Comparison of ENCODE assay signal across 8 cellular contexts in the genomic region with DNA sequence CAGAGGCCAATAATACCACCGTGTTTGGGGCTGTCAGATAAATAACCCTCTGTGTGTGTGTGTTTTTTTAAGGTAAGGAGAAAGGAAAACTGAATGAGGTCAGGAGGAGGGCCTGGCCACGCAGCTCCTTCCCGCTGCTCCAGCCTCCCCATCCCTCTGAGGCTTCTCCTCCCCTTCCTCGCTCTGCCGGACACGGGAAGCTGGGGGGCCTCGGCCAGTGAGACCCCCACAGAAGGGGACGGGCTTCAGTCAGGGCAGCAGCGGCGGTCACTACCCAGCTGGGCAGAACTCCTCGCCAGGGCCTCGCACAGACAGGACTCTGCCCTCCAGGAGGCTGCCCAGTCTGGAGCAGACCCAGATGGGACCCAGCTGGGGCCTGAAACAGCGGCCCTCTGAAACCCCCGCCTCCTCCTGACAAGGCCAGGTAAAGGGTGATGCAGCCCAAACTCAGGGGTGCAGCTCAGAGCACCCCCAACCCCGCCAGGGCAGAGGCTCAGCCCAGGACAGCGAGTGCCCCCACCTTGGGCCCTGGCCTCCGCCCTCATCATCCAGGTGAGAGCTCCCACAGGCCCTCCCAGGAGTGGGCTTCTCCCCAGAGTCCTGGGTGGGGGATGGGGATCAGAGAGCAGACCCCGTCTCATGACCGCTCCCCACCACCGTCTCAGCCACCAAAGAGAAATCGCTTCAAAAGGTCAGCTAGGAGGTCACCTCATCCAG. TPM values are rescaled to one million over a fixed set of nuclear protein-coding genes. Genes with fewer than 3 reads are reported as not detected.
DNase-seq lines count a peak whose midpoint lies in the region; ATAC-seq and TF ChIP-seq lines count a peak whose summit lies in the region.

No MANE protein-coding gene starts in this region.

- H3K27ac Mint-ChIP-seq in activated naive CD8-positive, alpha-beta T cell treated with anti-CD3 and anti-CD28 coated beads, Interleukin-2, amount 10 ng/mL, durations not matched to agents 7 days and 5 days, result no peak overlapping the region
- H3K27ac Mint-ChIP-seq in immature natural killer cell, result no peak overlapping the region
- no peak overlapping the region for H3K27ac Mint-ChIP-seq in stimulated activated effector memory CD8-positive, alpha-beta T cell treated with anti-CD3 and anti-CD28 coated beads, Interleukin-12 subunit alpha, Interleukin-12 subunit beta, amount 100 ng/mL, for 72 hours

- no peak for DNase-seq in HFF-Myc (ENCODE audit: extremely low read depth, low read depth)
- DNase-seq in activated naive CD8-positive, alpha-beta T cell treated with anti-CD3 and anti-CD28 coated beads, Interleukin-2, amount 10 ng/mL, durations not matched to agents 7 days and 5 days, result peak; percentile 44
- no peak for DNase-seq in immature natural killer cell
- DNase-seq in stimulated activated effector memory CD8-positive, alpha-beta T cell treated with anti-CD3 and anti-CD28 coated beads, Interleukin-12 subunit alpha, Interleukin-12 subunit beta, amount 100 ng/mL, for 72 hours (ENCODE audit: low spot score in 2 of 2), result no peak
- DNase-seq in medulla oblongata (ENCODE audit: extremely low spot score), result no peak
- no peak for DNase-seq in NCI-H2227 (lab: John Stamatoyannopoulos, UW; ENCODE audit: unreplicated experiment)
- DNase-seq in GM10248 (ENCODE audit: extremely low spot score), result no peak

- H3K4me3 ChIP-seq in HFF-Myc (replicated peaks; ENCODE audit: low read depth, low read length), result no peak overlapping the region

- H3K9me3 Mint-ChIP-seq in activated naive CD8-positive, alpha-beta T cell treated with anti-CD3 and anti-CD28 coated beads, Interleukin-2, amount 10 ng/mL, durations not matched to agents 7 days and 5 days, result peaks cover 3% of the 10 kb centered on the region
- H3K9me3 Mint-ChIP-seq in immature natural killer cell, result no peaks in the 10 kb centered on the region
- no peaks in the 10 kb centered on the region for H3K9me3 Mint-ChIP-seq in stimulated activated effector memory CD8-positive, alpha-beta T cell treated with anti-CD3 and anti-CD28 coated beads, Interleukin-12 subunit alpha, Interleukin-12 subunit beta, amount 100 ng/mL, for 72 hours

- H3K27me3 Mint-ChIP-seq in activated naive CD8-positive, alpha-beta T cell treated with anti-CD3 and anti-CD28 coated beads, Interleukin-2, amount 10 ng/mL, durations not matched to agents 7 days and 5 days, result peaks cover 23% of the 10 kb centered on the region
- H3K27me3 Mint-ChIP-seq in immature natural killer cell (ENCODE audit: low read depth in 3 of 3), result peaks cover 5 to 9% (median 6%) of the 10 kb centered on the region in 3 donors

- peak overlapping the region; percentile 50 for H3K4me3 Mint-ChIP-seq in activated naive CD8-positive, alpha-beta T cell treated with anti-CD3 and anti-CD28 coated beads, Interleukin-2, amount 10 ng/mL, durations not matched to agents 7 days and 5 days
- H3K4me3 Mint-ChIP-seq in immature natural killer cell, result peak overlapping the region; percentile 15 to 75 (median 57)
- H3K4me3 Mint-ChIP-seq in stimulated activated effector memory CD8-positive, alpha-beta T cell treated with anti-CD3 and anti-CD28 coated beads, Interleukin-12 subunit alpha, Interleukin-12 subunit beta, amount 100 ng/mL, for 72 hours, result peak overlapping the region; percentile 50

- CTCF ChIA-PET in GM10248 (lab: Yijun Ruan, JAX), result interaction anchor here (0.8 to 2.5 kb wide), 24 partner anchors 8 to 625 kb away, joined by 3 to 15 read pairs (median 4); a partner anchor contains a TSS

- TF ChIP-seq CTCF in HFF-Myc (IDR thresholded peaks at IDR 0.05; ENCODE audit: low read depth, low read length, missing control alignments) (peak; percentile 0), GM10248 (IDR thresholded peaks at IDR 0.05; ENCODE audit: control extremely low read depth, extremely low read depth, low read depth, missing control alignments) (no peak)

- H3K4me1 Mint-ChIP-seq in activated naive CD8-positive, alpha-beta T cell treated with anti-CD3 and anti-CD28 coated beads, Interleukin-2, amount 10 ng/mL, durations not matched to agents 7 days and 5 days, result peaks cover 2% of the 10 kb centered on the region
- peaks cover 0 to 2% of the 10 kb centered on the region in 2 donors for H3K4me1 Mint-ChIP-seq in immature natural killer cell
- no peaks in the 10 kb centered on the region for H3K4me1 Mint-ChIP-seq in stimulated activated effector memory CD8-positive, alpha-beta T cell treated with anti-CD3 and anti-CD28 coated beads, Interleukin-12 subunit alpha, Interleukin-12 subunit beta, amount 100 ng/mL, for 72 hours

- H3K36me3 Mint-ChIP-seq in activated naive CD8-positive, alpha-beta T cell treated with anti-CD3 and anti-CD28 coated beads, Interleukin-2, amount 10 ng/mL, durations not matched to agents 7 days and 5 days, result no peaks in the 10 kb centered on the region
- H3K36me3 Mint-ChIP-seq in immature natural killer cell, result no peaks in the 10 kb centered on the region
- H3K36me3 Mint-ChIP-seq in stimulated activated effector memory CD8-positive, alpha-beta T cell treated with anti-CD3 and anti-CD28 coated beads, Interleukin-12 subunit alpha, Interleukin-12 subunit beta, amount 100 ng/mL, for 72 hours, result peaks cover 9% of the 10 kb centered on the region

- ATAC-seq in activated naive CD8-positive, alpha-beta T cell treated with anti-CD3 and anti-CD28 coated beads, Interleukin-2, amount 10 ng/mL, durations not matched to agents 7 days and 5 days (ENCODE audit: low read depth), result no peak
- peak; percentile 20 for ATAC-seq in stimulated activated effector memory CD8-positive, alpha-beta T cell treated with anti-CD3 and anti-CD28 coated beads, Interleukin-12 subunit alpha, Interleukin-12 subunit beta, amount 100 ng/mL, for 72 hours
- ATAC-seq in HG02571 (IDR thresholded peaks at IDR 0.05; ENCODE audit: unreplicated experiment), result no peak

- POLR2A ChIA-PET in activated naive CD8-positive, alpha-beta T cell treated with anti-CD3 and anti-CD28 coated beads, Interleukin-2, amount 10 ng/mL, durations not matched to agents 7 days and 5 days (lab: Charles Lee), result interaction anchor here (0.7 to 2.2 kb wide), 2 partner anchors 24 to 175 kb away, joined by 3 to 13 read pairs; a partner anchor contains a TSS
- POLR2A ChIA-PET in GM10248 (lab: Yijun Ruan, JAX), result no interaction called here

RNA-seq across cellular contexts. Expression of a gene that starts 2.3 kb away (rescaled TPM):
- under 1 TPM in 1 of 2 experiments, not detected in 1; 0.26 TPM for total RNA-seq in activated naive CD8-positive, alpha-beta T cell treated with anti-CD3 and anti-CD28 coated beads, Interleukin-2, amount 10 ng/mL, durations not matched to agents 7 days and 5 days
- polyA plus RNA-seq in immature natural killer cell, result not detected

RNA-seq across cellular contexts. Expression of a gene that starts 24.0 kb away (rescaled TPM):
- total RNA-seq in activated naive CD8-positive, alpha-beta T cell treated with anti-CD3 and anti-CD28 coated beads, Interleukin-2, amount 10 ng/mL, durations not matched to agents 7 days and 5 days, result 100 to 1,000 TPM; 242 to 248 TPM
- 10 to 100 TPM; 14.9 to 84.3 (median 41.9) TPM for polyA plus RNA-seq in immature natural killer cell

RNA-seq across cellular contexts. Expression of a gene that starts 24.1 kb away (rescaled TPM):
- under 1 TPM; 0.19 to 0.37 TPM for total RNA-seq in activated naive CD8-positive, alpha-beta T cell treated with anti-CD3 and anti-CD28 coated beads, Interleukin-2, amount 10 ng/mL, durations not matched to agents 7 days and 5 days
- under 1 TPM in 1 of 3 donors, not detected in 2; 0.73 TPM for polyA plus RNA-seq in immature natural killer cell

RNA-seq across cellular contexts. Expression of a gene that starts 40.6 kb away (rescaled TPM):
- under 1 TPM; 0.11 to 0.31 TPM for total RNA-seq in activated naive CD8-positive, alpha-beta T cell treated with anti-CD3 and anti-CD28 coated beads, Interleukin-2, amount 10 ng/mL, durations not matched to agents 7 days and 5 days
- under 1 TPM in 1 of 3 donors, not detected in 2; 0.37 TPM for polyA plus RNA-seq in immature natural killer cell

RNA-seq across cellular contexts. Expression of a gene that starts 51.0 kb away (rescaled TPM):
- total RNA-seq in activated naive CD8-positive, alpha-beta T cell treated with anti-CD3 and anti-CD28 coated beads, Interleukin-2, amount 10 ng/mL, durations not matched to agents 7 days and 5 days, result not detected
- polyA plus RNA-seq in immature natural killer cell, result not detected
